13 cellular contexts compared by ENCODE assay signal in genomic region chr3:52483577-52484495, GRCh38. TPM values are rescaled to one million over a fixed set of nuclear protein-coding genes. Genes with fewer than 3 reads are reported as not detected.
DNase-seq lines count a peak whose midpoint lies in the region; ATAC-seq, FAIRE-seq and TF ChIP-seq lines count a peak whose summit lies in the region.
"Had no signal": no experiment of that assay in that cellular context is flagged by ENCODE, and none has a peak within 500 bp of the region (broad histone marks: within the 10 kb centered on the region; RNA-seq: fewer than 3 reads in every experiment).

No MANE protein-coding gene starts in this region.

- H2AFZ ChIP-seq in astrocyte (ENCODE audit: low read depth, low read length): no peak overlapping the region

- H3K27me3 ChIP-seq in BLaER1: no peaks in the 10 kb centered on the region
- no peaks in the 10 kb centered on the region for H3K27me3 ChIP-seq in astrocyte (ENCODE audit: insufficient read depth, low read length)
- H3K27me3 ChIP-seq: ovary, SJSA1 had no signal

- H3K9me3 ChIP-seq in BLaER1 (no peaks in the 10 kb centered on the region), astrocyte (ENCODE audit: insufficient read depth, low read depth, low read length) (no peaks in the 10 kb centered on the region)
- H3K9me3 ChIP-seq: ovary, SJSA1 had no signal

- peaks cover 43% of the 10 kb centered on the region for H3K4me1 ChIP-seq in BLaER1
- peaks cover 6% of the 10 kb centered on the region for H3K4me1 ChIP-seq in astrocyte (ENCODE audit: insufficient read depth, low read length)

- H3K9ac ChIP-seq in BLaER1 (0 out of 2 replicates have a peak overlapping the region, but pooled peaks have one; percentile 19), astrocyte (ENCODE audit: low read length) (no peak overlapping the region)
- H3K9ac ChIP-seq: KMS-11 had no signal

- TF ChIP-seq POLR2A in GM12891 (IDR thresholded peaks at IDR 0.05; ENCODE audit: low read depth, low read length): no peak

- TF ChIP-seq CTCF in astrocyte (IDR thresholded peaks at IDR 0.05; ENCODE audit: insufficient read depth, low read depth, low read length): no peak
- TF ChIP-seq CTCF in foreskin fibroblast (IDR thresholded peaks at IDR 0.05; ENCODE audit: low read depth, low read length): no peak

- ATAC-seq in HG02884 (IDR thresholded peaks at IDR 0.05; ENCODE audit: unreplicated experiment): no peak

- peak overlapping the region; percentile 20 for H3K4me3 Mint-ChIP-seq in astrocyte (ENCODE audit: unreplicated experiment)

- no peaks in the 10 kb centered on the region for H3K79me2 ChIP-seq in astrocyte (ENCODE audit: insufficient read depth, low read length)

- H4K20me1 ChIP-seq in BLaER1: 0 out of 2 replicates have a peak, but pooled peaks cover 7% of the 10 kb centered on the region
- H4K20me1 ChIP-seq in astrocyte (ENCODE audit: insufficient read depth, low read length): peaks cover 41% of the 10 kb centered on the region

- DNase-seq in astrocyte (ENCODE audit: low read depth): peak; percentile 58
- DNase-seq in foreskin fibroblast: peak; percentile 60 to 78
- DNase-seq in pons (ENCODE audit: low spot score): peak; percentile 61
- no peak for DNase-seq in effector CD8-positive, alpha-beta T cell (lab: John Stamatoyannopoulos, UW)
- DNase-seq in GM12891 (ENCODE audit: insufficient read length, low spot score): no peak
- no peak for DNase-seq in activated CD4-positive, alpha-beta T cell treated with anti-CD3 and anti-CD28 coated beads for 1 hour
- DNase-seq: activated CD4-positive, alpha-beta T cell treated with anti-CD3 and anti-CD28 coated beads, Interleukin-2, amount 50 U/mL, for 48 hours; NCI-H226 had no signal

- H3K4me3 ChIP-seq in BLaER1 (no peak overlapping the region), astrocyte (ENCODE audit: insufficient read depth, low read depth, low read length) (no peak overlapping the region), foreskin fibroblast (ENCODE audit: low read depth in 1 of 2, low read length in 2 of 2) (no peak overlapping the region)
- H3K4me3 ChIP-seq: ovary, SJSA1 had no signal

- H3K27me3 Mint-ChIP-seq in astrocyte (ENCODE audit: low read depth, unreplicated experiment): no peaks in the 10 kb centered on the region

- no peak overlapping the region for H3K4me2 ChIP-seq in BLaER1
- no peak overlapping the region for H3K4me2 ChIP-seq in astrocyte (ENCODE audit: low read length)
- H3K4me2 ChIP-seq: KMS-11 had no signal

- peaks cover 11% of the 10 kb centered on the region for H3K4me1 Mint-ChIP-seq in astrocyte (ENCODE audit: low read depth, unreplicated experiment)

- peaks cover 87% of the 10 kb centered on the region for H3K36me3 ChIP-seq in BLaER1
- H3K36me3 ChIP-seq in astrocyte (ENCODE audit: insufficient read depth, low read length): peaks cover 23% of the 10 kb centered on the region

- H3K27ac ChIP-seq in BLaER1 (no peak overlapping the region), astrocyte (ENCODE audit: low read depth, low read length) (no peak overlapping the region)
- H3K27ac ChIP-seq: KMS-11, SJSA1 had no signal

- FAIRE-seq in astrocyte (lab: Jason Lieb, UNC): no peak
- FAIRE-seq in GM12891 (lab: Jason Lieb, UNC): no peak

- peaks cover 26% of the 10 kb centered on the region for H3K36me3 Mint-ChIP-seq in astrocyte (ENCODE audit: low read depth, unreplicated experiment)

- H3K9me3 Mint-ChIP-seq in astrocyte (ENCODE audit: unreplicated experiment): no peaks in the 10 kb centered on the region

- peak overlapping the region; percentile 85 for H3K27ac Mint-ChIP-seq in astrocyte (ENCODE audit: unreplicated experiment)

TF ChIP-seq in GM12891, 5 proteins besides CTCF, POLR2A, EP300 and RAD21:
- TF ChIP-seq TAF1 (IDR thresholded peaks at IDR 0.05; ENCODE audit: low read depth, low read length) (no peak), POU2F2 (IDR thresholded peaks at IDR 0.05; ENCODE audit: low read depth, low read length) (no peak), SPI1 (IDR thresholded peaks at IDR 0.05; ENCODE audit: low read depth, low read length) (no peak), PAX5 (IDR thresholded peaks at IDR 0.05; ENCODE audit: insufficient read depth, low read length, severe bottlenecking) (no peak), POLR2AphosphoS5 (IDR thresholded peaks at IDR 0.05; ENCODE audit: low read depth, low read length) (no peak)

RNA-seq across cellular contexts. Expression of gene STAB1, which starts 11.3 kb away (rescaled TPM):
- 0.39 TPM in 1 of 2 replicates, not detected in the other for total RNA-seq in astrocyte
- 0.08 TPM for polyA plus RNA-seq in GM12891 (2012; ENCODE audit: low read depth, missing spikeins)
- total RNA-seq: SJSA1 had no signal

RNA-seq across cellular contexts. Expression of gene NISCH, which starts 28.4 kb away (rescaled TPM):
- total RNA-seq in astrocyte: 118 TPM in 2 replicates
- 26.0 TPM for polyA plus RNA-seq in GM12891 (2012; ENCODE audit: low read depth, missing spikeins)

RNA-seq across cellular contexts. Expression of gene TNNC1, which starts 30.0 kb away (rescaled TPM):
- 5.4 and 12.4 TPM in 2 replicates for total RNA-seq in astrocyte
- polyA plus RNA-seq in GM12891 (2012; ENCODE audit: low read depth, missing spikeins): 1.3 TPM

RNA-seq across cellular contexts. Expression of gene SEMA3G, which starts 38.9 kb away (rescaled TPM):
- 0.09 and 0.26 TPM in 2 replicates for total RNA-seq in astrocyte
- polyA plus RNA-seq in GM12891 (2012; ENCODE audit: low read depth, missing spikeins): 0.03 TPM

RNA-seq across cellular contexts. Expression of gene NT5DC2, which starts 49.8 kb away (rescaled TPM):
- 178 and 189 TPM in 2 replicates for total RNA-seq in astrocyte
- polyA plus RNA-seq in GM12891 (2012; ENCODE audit: low read depth, missing spikeins): 36.9 TPM

Comparison
In these comparisons a context has a peak if more than half of its experiments do, and no peak if none do; other contexts are left out.
1. DNase-seq: peak in astrocyte (single experiment), foreskin fibroblast (2 of 2) and pons (single experiment); none in effector CD8-positive, alpha-beta T cell (single experiment), GM12891 (single experiment) and activated CD4-positive, alpha-beta T cell treated with anti-CD3 and anti-CD28 coated beads for 1 hour (single experiment).